In the genomic region with DNA sequence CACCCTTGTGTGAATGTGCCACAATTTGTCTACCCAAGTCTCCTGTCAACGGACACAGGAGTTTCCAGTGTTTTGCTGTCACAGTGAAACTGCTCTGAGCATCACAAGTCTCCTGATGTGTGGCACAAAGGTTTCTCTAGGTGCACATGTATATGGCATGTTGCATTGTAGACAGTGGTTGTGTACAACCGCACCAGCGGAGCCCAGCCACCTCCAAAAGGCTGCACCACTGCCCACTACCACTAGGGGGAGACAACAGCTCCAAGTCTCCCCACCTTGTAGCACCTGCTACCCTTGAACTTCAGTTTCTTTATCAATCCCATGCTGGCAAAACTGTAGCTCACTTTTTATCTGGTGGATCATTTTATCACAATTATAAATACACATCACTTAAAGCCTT, we compare ENCODE assay signal across 9 cellular contexts.
DNase-seq lines count a peak whose midpoint lies in the region; ATAC-seq, FAIRE-seq and TF ChIP-seq lines count a peak whose summit lies in the region.
"Had no signal": no experiment of that assay in that cellular context is flagged by ENCODE, and none has a peak within 500 bp of the region (broad histone marks: within the 10 kb centered on the region; RNA-seq: fewer than 3 reads in every experiment).

No MANE protein-coding gene starts in this region.

- POLR2A ChIA-PET in H1 (lab: Charles Lee; ENCODE audit: partially characterized antibody) = no interaction called here

- H3K4me2 ChIP-seq in MM.1S (ENCODE audit: low read depth, low read length) (no peak overlapping the region), H1 (ENCODE audit: insufficient read depth in 1 of 2, low read depth in 2 of 2, low read length in 2 of 2) (no peak overlapping the region)

- H3K4ac ChIP-seq in H1 (replicated peaks; ENCODE audit: insufficient read length, low read depth, low read length) = no peak overlapping the region

- H3K9ac ChIP-seq in MM.1S (ENCODE audit: low read length) = no peak overlapping the region
- no peak overlapping the region for H3K9ac ChIP-seq in H1 (replicated peaks in 1 of 4; ENCODE audit: extremely low read depth in 1 of 4, low read depth in 3 of 4, low read length in 3 of 4)

- H2BK5ac ChIP-seq in H1 (ENCODE audit: low read depth, low read length) = no peak overlapping the region

- in situ Hi-C loops in transverse colon (cut with MboI; ENCODE audit: low pct_ligation_motif_present in 1 of 4, low pct_unique_long_range_greater_than_20kb in 1 of 4, low sequenced_read_pairs in 3 of 4) = loop anchor here in 1 of 4 donors (25.0 kb wide), 1 partner anchor 125 kb away; no protein-coding TSS in a partner anchor

- TF ChIP-seq RAD21 in H1 (IDR thresholded peaks at IDR 0.05 in 1 of 2, conservative IDR thresholded peaks at IDR 0.05 in 1 of 2; ENCODE audit: low read depth in 2 of 2, low read length in 2 of 2) = peak; percentile 57 to 73

- no peak for FAIRE-seq in H1 (lab: Jason Lieb, UNC)

- 75 to 96% methylated on average over 3 of the region's 3 CpGs for WGBS in heart right ventricle, 2 donors
- WGBS in H1 (ENCODE audit: extremely low coverage in 1 of 2, insufficient coverage in 1 of 2, insufficient read length in 1 of 2, insufficient replicate concordance in 2 of 2, low coverage in 1 of 2, low lambda C conversion rate in 2 of 2, missing lambda C conversion rate in 1 of 2), 2 experiments = 94% methylated on average over 3 of the region's 3 CpGs; no CpG with 5 or more reads in 1 of the 2 experiments
- 86 to 91% methylated on average over 3 of the region's 3 CpGs for WGBS in transverse colon (ENCODE audit: low coverage in 1 of 2), 2 donors

- H2AK5ac ChIP-seq in H1 (ENCODE audit: low read depth, low read length) = no peak overlapping the region

- H4K91ac ChIP-seq in H1 (replicated peaks; ENCODE audit: insufficient read length, low read length) = no peak overlapping the region

- no peak overlapping the region for H4K8ac ChIP-seq in H1 (ENCODE audit: extremely low read depth, insufficient read depth, low read length)

- H3K23me2 ChIP-seq in H1 (ENCODE audit: low read depth, low read length) = peaks cover 5% of the 10 kb centered on the region; the same call in 1 of the 2 replicates

- H2BK12ac ChIP-seq in H1 (ENCODE audit: low read depth, low read length) = no peak overlapping the region

- H3K9me3 ChIP-seq in heart right ventricle (peaks cover 0 to 30% (median 16%) of the 10 kb centered on the region in 11 donors), right atrium auricular region (peaks cover 5 to 27% of the 10 kb centered on the region in 2 donors), MM.1S (replicated peaks; ENCODE audit: insufficient read depth, low read length) (no peaks in the 10 kb centered on the region), H1 (ENCODE audit: insufficient read depth in 2 of 2, low read depth in 1 of 2, low read length in 1 of 2) (peaks cover 60 to 79% of the 10 kb centered on the region in 2 experiments), transverse colon (peaks cover 0 to 13% of the 10 kb centered on the region in 2 donors)

- TF ChIP-seq CTCF in heart right ventricle (IDR thresholded peaks at IDR 0.05) (peak in 7 of 9 donors; percentile 9 to 63 (median 29)), right atrium auricular region (IDR thresholded peaks at IDR 0.05) (no peak), MM.1S (IDR thresholded peaks at IDR 0.05; ENCODE audit: low read length) (peak; percentile 81), H1 (IDR thresholded peaks at IDR 0.05; ENCODE audit: control extremely low read depth in 1 of 3, insufficient read depth in 1 of 3, low read depth in 1 of 3, low read length in 3 of 3) (peak; percentile 61 to 85 (median 84)), transverse colon (IDR thresholded peaks at IDR 0.05) (peak in 3 of 5 experiments; percentile 13 to 79 (median 59))

- no peak overlapping the region for H3K14ac ChIP-seq in H1 (ENCODE audit: insufficient read length)

- H3K79me2 ChIP-seq in MM.1S (ENCODE audit: low read length) (no peaks in the 10 kb centered on the region), H1 (ENCODE audit: control insufficient read depth in 1 of 2, insufficient read depth in 2 of 2, low read length in 2 of 2) (no peaks in the 10 kb centered on the region)

- H3K4me3 ChIP-seq in heart right ventricle (no peak overlapping the region), right atrium auricular region (no peak overlapping the region), MM.1S (ENCODE audit: low read length) (no peak overlapping the region), H1 (ENCODE audit: extremely low read depth in 1 of 4, insufficient read depth in 2 of 4, low read depth in 3 of 4, low read length in 4 of 4) (no peak overlapping the region), transverse colon (no peak overlapping the region)

- H2BK15ac ChIP-seq in H1 (ENCODE audit: low read length) = no peak overlapping the region

- TF ChIP-seq EP300 in H1 (IDR thresholded peaks at IDR 0.05; ENCODE audit: borderline replicate concordance in 1 of 2, low read depth in 2 of 2, low read length in 2 of 2) (no peak), transverse colon (IDR thresholded peaks at IDR 0.05; ENCODE audit: low read depth) (no peak)

- H3K27ac ChIP-seq in heart right ventricle = no peak overlapping the region
- H3K27ac ChIP-seq in right atrium auricular region = no peak overlapping the region
- no peak overlapping the region for H3K27ac ChIP-seq in MM.1S (ENCODE audit: low read length)
- no peak overlapping the region for H3K27ac ChIP-seq in H1 (ENCODE audit: low read depth, low read length)
- no peak overlapping the region for H3K27ac ChIP-seq in transverse colon

- CTCF ChIA-PET in H1 (lab: Charles Lee; ENCODE audit: partially characterized antibody) = interaction anchor here (0.6 to 2.1 kb wide), 16 partner anchors 9 to 1508 kb away, joined by 3 to 9 read pairs (median 4); no protein-coding TSS in a partner anchor

- H3K18ac ChIP-seq in H1 (ENCODE audit: extremely low read depth, low read length) = no peak overlapping the region

- H3K27me3 ChIP-seq in heart right ventricle (peaks cover 0 to 29% (median 9%) of the 10 kb centered on the region in 7 donors), right atrium auricular region (no peaks in the 10 kb centered on the region), MM.1S (replicated peaks; ENCODE audit: insufficient read depth, low read length) (peaks cover 14% of the 10 kb centered on the region; the same call in 1 of the 2 replicates), H1 (replicated peaks in 1 of 4; ENCODE audit: control insufficient read depth in 3 of 4, extremely low read depth in 1 of 4, insufficient read depth in 3 of 4, low read length in 3 of 4) (no peaks in the 10 kb centered on the region), transverse colon (no peaks in the 10 kb centered on the region)

- no peaks in the 10 kb centered on the region for H3K79me1 ChIP-seq in H1 (ENCODE audit: low read depth, low read length)

- H2BK20ac ChIP-seq in H1 (ENCODE audit: low read length) = no peak overlapping the region

- no peak overlapping the region for H3K56ac ChIP-seq in H1 (replicated peaks; ENCODE audit: insufficient read length, low read depth, low read length)

- intact Hi-C loops in heart right ventricle (cut with DNase I) = no loop called here
- intact Hi-C loops in transverse colon (cut with DNase I; ENCODE audit: low total_unique reads) = no loop called here

- H2BK120ac ChIP-seq in H1 (replicated peaks; ENCODE audit: low read depth, low read length) = no peak overlapping the region

- H3K36me3 ChIP-seq in heart right ventricle = no peaks in the 10 kb centered on the region
- no peaks in the 10 kb centered on the region for H3K36me3 ChIP-seq in right atrium auricular region
- H3K36me3 ChIP-seq in MM.1S (replicated peaks; ENCODE audit: insufficient read depth, low read length) = no peaks in the 10 kb centered on the region
- no peaks in the 10 kb centered on the region for H3K36me3 ChIP-seq in H1 (ENCODE audit: control insufficient read depth in 2 of 4, insufficient read depth in 4 of 4, low read length in 3 of 4)
- H3K36me3 ChIP-seq in transverse colon = no peaks in the 10 kb centered on the region

- no peak for TF ChIP-seq POLR2A in H1 (IDR thresholded peaks at IDR 0.05; ENCODE audit: control extremely low read depth in 1 of 2, low read depth in 2 of 2, low read length in 2 of 2)
- no peak for TF ChIP-seq POLR2A in transverse colon (IDR thresholded peaks at IDR 0.05)

- H4K20me1 ChIP-seq in MM.1S (ENCODE audit: insufficient read depth, low read length) = no peaks in the 10 kb centered on the region
- peaks cover 0 to 3% of the 10 kb centered on the region in 2 experiments for H4K20me1 ChIP-seq in H1 (replicated peaks in 1 of 2; ENCODE audit: control insufficient read depth in 1 of 2, insufficient read depth in 2 of 2, low read length in 2 of 2)

- H3K9me2 ChIP-seq in MM.1S (replicated peaks; ENCODE audit: insufficient read depth, low read length) = no peaks in the 10 kb centered on the region

- no peak overlapping the region for H2AFZ ChIP-seq in MM.1S (ENCODE audit: low read length)
- no peak overlapping the region for H2AFZ ChIP-seq in H1 (ENCODE audit: low read length)

- no peak overlapping the region for H3K23ac ChIP-seq in H1 (ENCODE audit: insufficient read length)

- H4K5ac ChIP-seq in H1 (ENCODE audit: insufficient read length, low read depth, low read length) = no peak overlapping the region

- H3K4me1 ChIP-seq in heart right ventricle (peaks cover 0 to 11% (median 0%) of the 10 kb centered on the region in 9 donors), right atrium auricular region (no peaks in the 10 kb centered on the region), MM.1S (ENCODE audit: low read length) (peaks cover 9% of the 10 kb centered on the region; the same call in 1 of the 2 replicates), H1 (replicated peaks in 1 of 4; ENCODE audit: control insufficient read depth in 3 of 4, insufficient read depth in 4 of 4, low read length in 3 of 4) (no peaks in the 10 kb centered on the region), transverse colon (peaks cover 0 to 8% (median 4%) of the 10 kb centered on the region in 4 donors)

- ATAC-seq in heart right ventricle (no peak), HG02759 (IDR thresholded peaks at IDR 0.05; ENCODE audit: unreplicated experiment) (no peak)

- H3F3A ChIP-seq in MM.1S (ENCODE audit: insufficient read depth, low read length) = no peaks in the 10 kb centered on the region

- DNase-seq in heart right ventricle = no peak
- no peak for DNase-seq in right atrium auricular region (ENCODE audit: low spot score)
- DNase-seq in MM.1S = peak; percentile 48
- DNase-seq in H1 (ENCODE audit: low read depth in 1 of 2, low spot score in 2 of 2) = peak in 1 of 2 experiments; percentile 76
- no peak for DNase-seq in transverse colon
- DNase-seq in NCI-H446 (lab: John Stamatoyannopoulos, UW) = no peak
- DNase-seq in T1000 (lab: John Stamatoyannopoulos, UW) = no peak
- DNase-seq: cerebellar nuclear complex had no signal

TF ChIP-seq in H1, 55 proteins besides CTCF, POLR2A, EP300 and RAD21:
- TF ChIP-seq TCF12 (IDR thresholded peaks at IDR 0.05; ENCODE audit: low read depth, low read length) (peak; percentile 62; the same call in 1 of the 2 replicates), SP4 (IDR thresholded peaks at IDR 0.05; ENCODE audit: low read length) (no peak), TAF1 (IDR thresholded peaks at IDR 0.05; ENCODE audit: low read depth, low read length) (no peak)

Comparison
In these comparisons a context has a peak if more than half of its experiments do, and no peak if none do; other contexts are left out.
1. CTCF ChIP-seq: peak in heart right ventricle (7 of 9), MM.1S (single experiment), H1 (3 of 3) and transverse colon (3 of 5); none in right atrium auricular region (0 of 2).